Comparison of ENCODE assay signal across 8 cellular contexts in genomic region chr9:5832093-5832542, GRCh38. TPM values are rescaled to one million over a fixed set of nuclear protein-coding genes. Genes with fewer than 3 reads are reported as not detected.
A peak's percentile ranks its signal among the peaks of the same experiment; 100 is the strongest.
DNase-seq lines count a peak whose midpoint lies in the region; ATAC-seq, FAIRE-seq and TF ChIP-seq lines count a peak whose summit lies in the region.

No MANE protein-coding gene starts in this region.

- H3K27me3 ChIP-seq in esophagus (ENCODE audit: control insufficient read depth in 1 of 2, insufficient read depth in 2 of 2, low read length in 2 of 2) (no peaks in the 10 kb centered on the region), neutrophil (no peaks in the 10 kb centered on the region)

- H3K4me1 Mint-ChIP-seq in T-helper 2 cell treated with Interferon-gamma antibody and Interleukin-4, amounts not matched to agents 5 μg/mL and 100 μg/mL, for 36 hours (ENCODE audit: low read depth) = peaks cover 62% of the 10 kb centered on the region

- TF ChIP-seq CTCF in neutrophil (IDR thresholded peaks at IDR 0.05) = no peak

- peaks cover 3% of the 10 kb centered on the region for H3K9me3 Mint-ChIP-seq in T-helper 2 cell treated with Interferon-gamma antibody and Interleukin-4, amounts not matched to agents 5 μg/mL and 100 μg/mL, for 36 hours

- WGBS in esophagus, 2 donors = 5 to 6% methylated on average over 9 of the region's 9 CpGs

- H3K9me3 ChIP-seq in esophagus (ENCODE audit: control insufficient read depth in 2 of 2, insufficient read depth in 1 of 2, low read depth in 1 of 2, low read length in 1 of 2) (no peaks in the 10 kb centered on the region), neutrophil (no peaks in the 10 kb centered on the region)

- no peak for DNase-seq in GM18507 (ENCODE audit: extremely low spot score, insufficient read length, low read depth)
- no peak for DNase-seq in T-helper 2 cell treated with Interferon-gamma antibody and Interleukin-4, amounts not matched to agents 5 μg/mL and 100 μg/mL, for 36 hours (ENCODE audit: low spot score)
- DNase-seq in NCI-H1694 treated with DMSO at 0.1 percent for 48 hours (lab: John Stamatoyannopoulos, UW) = no peak
- DNase-seq in NCI-H2227 (lab: John Stamatoyannopoulos, UW; ENCODE audit: unreplicated experiment) = no peak

- H3K27ac ChIP-seq in esophagus (ENCODE audit: low read depth in 2 of 2, low read length in 1 of 2) = peak overlapping the region in 1 of 2 donors; percentile 82
- H3K27ac ChIP-seq in neutrophil = peak overlapping the region; percentile 75

- H3K36me3 Mint-ChIP-seq in T-helper 2 cell treated with Interferon-gamma antibody and Interleukin-4, amounts not matched to agents 5 μg/mL and 100 μg/mL, for 36 hours (ENCODE audit: low read depth) = peaks cover 32% of the 10 kb centered on the region

- H3K27me3 Mint-ChIP-seq in T-helper 2 cell treated with Interferon-gamma antibody and Interleukin-4, amounts not matched to agents 5 μg/mL and 100 μg/mL, for 36 hours (ENCODE audit: low read depth) = no peaks in the 10 kb centered on the region

- peak overlapping the region; percentile 82 for H3K27ac Mint-ChIP-seq in T-helper 2 cell treated with Interferon-gamma antibody and Interleukin-4, amounts not matched to agents 5 μg/mL and 100 μg/mL, for 36 hours

- peak; percentile 11 for ATAC-seq in HG03097 (IDR thresholded peaks at IDR 0.05; ENCODE audit: low FRiP score, unreplicated experiment)
- no peak for ATAC-seq in GM18517 (IDR thresholded peaks at IDR 0.05; ENCODE audit: unreplicated experiment)

- peak overlapping the region; percentile 98 for H3K4me3 Mint-ChIP-seq in T-helper 2 cell treated with Interferon-gamma antibody and Interleukin-4, amounts not matched to agents 5 μg/mL and 100 μg/mL, for 36 hours

- H3K4me3 ChIP-seq in esophagus (ENCODE audit: low read depth in 1 of 2, low read length in 2 of 2) (peak overlapping the region; percentile 59 to 78), neutrophil (ENCODE audit: low read depth in 1 of 2, low read length in 1 of 2) (peak overlapping the region; percentile 79 to 80)

- FAIRE-seq in GM18507 (lab: Jason Lieb, UNC) = peak; percentile 57

- H3K4me1 ChIP-seq in esophagus (ENCODE audit: control insufficient read depth in 2 of 2, insufficient read depth in 2 of 2, low read length in 1 of 2) (no peaks in the 10 kb centered on the region), neutrophil (ENCODE audit: control insufficient read depth in 1 of 2, insufficient read depth in 1 of 2, low read depth in 1 of 2, low read length in 1 of 2) (peaks cover 16 to 22% of the 10 kb centered on the region in 2 experiments)

- peaks cover 0 to 3% of the 10 kb centered on the region in 2 donors for H3K36me3 ChIP-seq in esophagus (ENCODE audit: control insufficient read depth in 2 of 2, insufficient read depth in 2 of 2, low read length in 1 of 2)
- H3K36me3 ChIP-seq in neutrophil = no peaks in the 10 kb centered on the region

RNA-seq across cellular contexts. Expression of gene ERMP1, which starts 0.8 kb away (rescaled TPM):
- polyA plus RNA-seq in esophagus = 10 to 100 TPM in 1 of 2 donors, 1 to 10 TPM in 1; 9.9 to 12.5 TPM

RNA-seq across cellular contexts. Expression of gene MLANA, which starts 58.6 kb away (rescaled TPM):
- not detected for polyA plus RNA-seq in esophagus
